Comparison of ENCODE assay signal across 8 cellular contexts in genomic region chr2:111116843-111117665, GRCh38. TPM values are rescaled to one million over a fixed set of nuclear protein-coding genes. Genes with fewer than 3 reads are reported as not detected.
DNase-seq lines count a peak whose midpoint lies in the region; ATAC-seq, FAIRE-seq and TF ChIP-seq lines count a peak whose summit lies in the region.

No MANE protein-coding gene starts in this region.

- H3K4me3 ChIP-seq in GM12865 (ENCODE audit: low read depth, low read length): no peak overlapping the region; the same call in 1 of the 2 replicates
- H3K4me3 ChIP-seq in adrenal gland: peak overlapping the region in 2 of 4 donors; percentile 2 to 47
- peak overlapping the region in 9 of 10 donors; percentile 36 to 96 (median 83) for H3K4me3 ChIP-seq in heart right ventricle
- no peak overlapping the region for H3K4me3 ChIP-seq in parathyroid adenoma (ENCODE audit: low read depth, low read length)

- FAIRE-seq in urothelium cell line (lab: Jason Lieb, UNC): peak; percentile 75

- H3K9me3 ChIP-seq in adrenal gland (replicated peaks in 1 of 3) (no peaks in the 10 kb centered on the region), heart right ventricle (no peaks in the 10 kb centered on the region), parathyroid adenoma (ENCODE audit: control insufficient read depth, low read length) (no peaks in the 10 kb centered on the region)

- no peak overlapping the region for H3K9ac ChIP-seq in parathyroid adenoma

- peak; percentile 37 to 79 (median 68) for ATAC-seq in heart right ventricle
- no peak for ATAC-seq in GM21515 (IDR thresholded peaks at IDR 0.05; ENCODE audit: unreplicated experiment)

- TF ChIP-seq CTCF in GM12865 (IDR thresholded peaks at IDR 0.05; ENCODE audit: insufficient read depth, low read depth, low read length, missing control alignments) (peak; percentile 85), adrenal gland (IDR thresholded peaks at IDR 0.05) (peak; percentile 76 to 92 (median 86)), heart right ventricle (IDR thresholded peaks at IDR 0.05) (peak; percentile 79 to 95 (median 89)), parathyroid adenoma (IDR thresholded peaks at IDR 0.05) (peak; percentile 94)

- peaks cover 6% of the 10 kb centered on the region for H3K27me3 ChIP-seq in adrenal gland
- H3K27me3 ChIP-seq in heart right ventricle: peaks cover 0 to 81% (median 53%) of the 10 kb centered on the region in 7 donors
- H3K27me3 ChIP-seq in parathyroid adenoma (ENCODE audit: control insufficient read depth, insufficient read depth, low read length): no peaks in the 10 kb centered on the region

- WGBS in adrenal gland, 4 donors: 3 to 11% (median 4%) methylated on average over 25 to 33 of the region's 33 CpGs
- WGBS in heart right ventricle, 2 donors: 4 to 6% methylated on average over 33 of the region's 33 CpGs

- H3K79me2 ChIP-seq in parathyroid adenoma: no peaks in the 10 kb centered on the region

- peak overlapping the region; percentile 66 for H3K4me2 ChIP-seq in parathyroid adenoma (ENCODE audit: low read length)

- H3K4me1 ChIP-seq in adrenal gland (replicated peaks in 1 of 2) (peaks cover 5 to 26% of the 10 kb centered on the region in 2 donors), heart right ventricle (peaks cover 0 to 50% (median 46%) of the 10 kb centered on the region in 9 donors), parathyroid adenoma (no peaks in the 10 kb centered on the region)

- TF ChIP-seq POLR2A in adrenal gland (IDR thresholded peaks at IDR 0.05): no peak

- intact Hi-C loops in adrenal gland (cut with DNase I): loop anchor here in 1 of 2 donors (10.0 kb wide), 1 partner anchor 588 kb away; no protein-coding TSS in a partner anchor
- intact Hi-C loops in heart right ventricle (cut with DNase I): loop anchor here in 8 of 10 donors (5.0 to 10.0 kb wide), 6 partner anchors 300 to 588 kb away; no protein-coding TSS in a partner anchor

- H3K27ac ChIP-seq in adrenal gland (no peak overlapping the region), heart right ventricle (peak overlapping the region in 1 of 10 donors; percentile 70), parathyroid adenoma (no peak overlapping the region)

- H2AFZ ChIP-seq in parathyroid adenoma: peak overlapping the region; percentile 78

- H3K36me3 ChIP-seq in adrenal gland (replicated peaks in 1 of 2): no peaks in the 10 kb centered on the region
- H3K36me3 ChIP-seq in heart right ventricle: no peaks in the 10 kb centered on the region
- no peaks in the 10 kb centered on the region for H3K36me3 ChIP-seq in parathyroid adenoma (ENCODE audit: control insufficient read depth, insufficient read depth, low read length)

- DNase-seq in GM12865 (ENCODE audit: low read depth): peak; percentile 81
- DNase-seq in NCI-H1092 (lab: John Stamatoyannopoulos, UW): peak; percentile 40
- peak; percentile 44 to 53 for DNase-seq in SW 1271 (lab: John Stamatoyannopoulos, UW)
- DNase-seq in adrenal gland: peak; percentile 72 to 87 (median 79)
- peak; percentile 73 to 74 for DNase-seq in heart right ventricle
- peak; percentile 93 for DNase-seq in urothelium cell line (ENCODE audit: low spot score)

RNA-seq across cellular contexts. Expression of gene BCL2L11, which starts 3.7 kb away (rescaled TPM):
- total RNA-seq in adrenal gland (100 to 1,000 TPM in 1 of 8 donors, 10 to 100 TPM in 7; 10.4 to 165 (median 21.1) TPM), heart right ventricle (10 to 100 TPM in 1 of 10 donors, 1 to 10 TPM in 9; 1.9 to 14.5 (median 7.4) TPM)
- polyA plus RNA-seq in adrenal gland (1 to 10 TPM; 2.5 to 7.8 (median 4.5) TPM), heart right ventricle (1 to 10 TPM; 1.4 to 1.7 TPM)

Comparison
In these comparisons a context has a peak if more than half of its experiments do, and no peak if none do; other contexts are left out.
1. DNase-seq: peak in every context shown above with its lines; median percentile 93 in urothelium cell line; 81 in GM12865; 79 in adrenal gland; 74 in heart right ventricle; 48 in SW 1271; 40 in NCI-H1092.
2. H3K4me3 ChIP-seq: peak in heart right ventricle (9 of 10); none in GM12865 (single experiment) and parathyroid adenoma (single experiment).
3. Peak in every context shown above with its lines, with median percentiles within 50 percentile points of each other: CTCF ChIP-seq.